ENCODE assay signal across 10 cellular contexts in the genomic region with DNA sequence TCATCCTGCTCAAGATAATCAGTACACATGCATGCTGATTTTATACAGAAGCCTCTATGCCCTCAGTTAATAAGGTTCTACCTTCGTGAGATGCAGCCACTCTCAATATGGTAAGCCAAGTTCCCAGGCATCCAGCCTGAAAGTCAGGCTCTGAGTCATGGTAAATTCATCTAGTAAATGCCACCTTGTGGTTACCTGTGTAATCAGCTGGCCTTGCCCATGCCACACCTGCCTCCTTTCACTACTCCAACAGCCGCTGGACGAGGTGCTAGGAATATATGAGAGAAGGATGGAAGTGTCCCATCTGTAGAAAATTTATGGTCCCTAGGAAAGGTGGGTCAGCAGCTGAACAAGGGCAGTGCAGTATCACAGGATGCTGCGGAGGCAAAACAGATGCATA.
A peak's percentile ranks its signal among the peaks of the same experiment; 100 is the strongest.
DNase-seq lines count a peak whose midpoint lies in the region; ATAC-seq, FAIRE-seq and TF ChIP-seq lines count a peak whose summit lies in the region.
"Had no signal": no experiment of that assay in that cellular context is flagged by ENCODE, and none has a peak within 500 bp of the region (broad histone marks: within the 10 kb centered on the region; RNA-seq: fewer than 3 reads in every experiment).

No MANE protein-coding gene starts in this region.

- H3K4me3 Mint-ChIP-seq in activated CD8-positive, alpha-beta T cell treated with anti-CD3 and anti-CD28 coated beads for 36 hours, result no peak overlapping the region
- no peak overlapping the region for H3K4me3 Mint-ChIP-seq in activated CD8-positive, alpha-beta T cell treated with anti-CD3 and anti-CD28 coated beads, Interleukin-2, amount 10 ng/mL, durations not matched to agents 7 days and 5 days

- no peaks in the 10 kb centered on the region for H3K9me3 ChIP-seq in upper lobe of left lung

- ATAC-seq in activated CD8-positive, alpha-beta T cell treated with anti-CD3 and anti-CD28 coated beads for 36 hours, result no peak
- no peak for ATAC-seq in activated CD8-positive, alpha-beta T cell treated with anti-CD3 and anti-CD28 coated beads, Interleukin-2, amount 10 ng/mL, durations not matched to agents 7 days and 5 days
- ATAC-seq in upper lobe of left lung (ENCODE audit: low FRiP score in 2 of 2) (peak; percentile 35 to 62), GM21447 (IDR thresholded peaks at IDR 0.05; ENCODE audit: unreplicated experiment) (no peak), HG03432 (IDR thresholded peaks at IDR 0.05; ENCODE audit: unreplicated experiment) (no peak)

- peak; percentile 6 for DNase-seq in activated CD8-positive, alpha-beta T cell treated with anti-CD3 and anti-CD28 coated beads for 36 hours
- no peak for DNase-seq in activated CD8-positive, alpha-beta T cell treated with anti-CD3 and anti-CD28 coated beads, Interleukin-2, amount 10 ng/mL, durations not matched to agents 7 days and 5 days
- DNase-seq in RCC 7860 (ENCODE audit: low spot score) (peak; percentile 24), iPS-NIHi7 (ENCODE audit: extremely low spot score) (peak; percentile 55), upper lobe of left lung (peak in 1 of 2 donors; percentile 31), NCI-H1048 (lab: John Stamatoyannopoulos, UW) (no peak)
- DNase-seq: effector memory CD4-positive, alpha-beta T cell; stimulated activated CD4-positive, alpha-beta T cell treated with anti-CD3 and anti-CD28 coated beads, Interleukin-4, amount 100 ng/mL, for 24 hours had no signal

- no peak overlapping the region for H3K27ac ChIP-seq in upper lobe of left lung

- TF ChIP-seq EP300 in upper lobe of left lung (IDR thresholded peaks at IDR 0.05), result no peak

- H3K36me3 ChIP-seq in upper lobe of left lung, result peaks cover 0 to 4% (median 0%) of the 10 kb centered on the region in 4 donors

- H3K4me1 ChIP-seq in upper lobe of left lung, result no peaks in the 10 kb centered on the region

- no peak for TF ChIP-seq CTCF in activated CD8-positive, alpha-beta T cell treated with anti-CD3 and anti-CD28 coated beads for 36 hours (IDR thresholded peaks at IDR 0.05)
- TF ChIP-seq CTCF in upper lobe of left lung (IDR thresholded peaks at IDR 0.05), result peak in 3 of 6 experiments; percentile 31 to 41 (median 34)

- H3K27ac Mint-ChIP-seq in activated CD8-positive, alpha-beta T cell treated with anti-CD3 and anti-CD28 coated beads for 36 hours, result no peak overlapping the region
- no peak overlapping the region for H3K27ac Mint-ChIP-seq in activated CD8-positive, alpha-beta T cell treated with anti-CD3 and anti-CD28 coated beads, Interleukin-2, amount 10 ng/mL, durations not matched to agents 7 days and 5 days

- H3K9me3 Mint-ChIP-seq in activated CD8-positive, alpha-beta T cell treated with anti-CD3 and anti-CD28 coated beads for 36 hours, result no peaks in the 10 kb centered on the region
- no peaks in the 10 kb centered on the region for H3K9me3 Mint-ChIP-seq in activated CD8-positive, alpha-beta T cell treated with anti-CD3 and anti-CD28 coated beads, Interleukin-2, amount 10 ng/mL, durations not matched to agents 7 days and 5 days (ENCODE audit: insufficient read depth)

- H3K27me3 Mint-ChIP-seq in activated CD8-positive, alpha-beta T cell treated with anti-CD3 and anti-CD28 coated beads for 36 hours, result no peaks in the 10 kb centered on the region
- H3K27me3 Mint-ChIP-seq in activated CD8-positive, alpha-beta T cell treated with anti-CD3 and anti-CD28 coated beads, Interleukin-2, amount 10 ng/mL, durations not matched to agents 7 days and 5 days (ENCODE audit: low read depth), result no peaks in the 10 kb centered on the region

- no peaks in the 10 kb centered on the region for H3K27me3 ChIP-seq in upper lobe of left lung

- WGBS in upper lobe of left lung, 2 donors, result 84% methylated on average over 4 of the region's 4 CpGs

- no peak for FAIRE-seq in RCC 7860 (lab: Jason Lieb, UNC)

- no peaks in the 10 kb centered on the region for H3K4me1 Mint-ChIP-seq in activated CD8-positive, alpha-beta T cell treated with anti-CD3 and anti-CD28 coated beads for 36 hours (ENCODE audit: low read depth)
- no peaks in the 10 kb centered on the region for H3K4me1 Mint-ChIP-seq in activated CD8-positive, alpha-beta T cell treated with anti-CD3 and anti-CD28 coated beads, Interleukin-2, amount 10 ng/mL, durations not matched to agents 7 days and 5 days (ENCODE audit: low read depth)

- no peak for TF ChIP-seq POLR2A in upper lobe of left lung (IDR thresholded peaks at IDR 0.05)

- POLR2A ChIA-PET in activated CD8-positive, alpha-beta T cell treated with anti-CD3 and anti-CD28 coated beads for 36 hours (lab: Charles Lee), result no interaction called here
- POLR2A ChIA-PET in activated CD8-positive, alpha-beta T cell treated with anti-CD3 and anti-CD28 coated beads, Interleukin-2, amount 10 ng/mL, durations not matched to agents 7 days and 5 days (lab: Charles Lee), result no interaction called here

- intact Hi-C loops in activated CD8-positive, alpha-beta T cell treated with anti-CD3 and anti-CD28 coated beads for 36 hours (cut with micrococcal nuclease), result no loop called here

- CTCF ChIA-PET in activated CD8-positive, alpha-beta T cell treated with anti-CD3 and anti-CD28 coated beads for 36 hours (lab: Charles Lee), result no interaction called here
- CTCF ChIA-PET in activated CD8-positive, alpha-beta T cell treated with anti-CD3 and anti-CD28 coated beads, Interleukin-2, amount 10 ng/mL, durations not matched to agents 7 days and 5 days (lab: Charles Lee), result interaction anchor here (0.6 to 1.1 kb wide), 2 partner anchors 292 to 305 kb away, joined by 3 read pairs; no protein-coding TSS in a partner anchor

- peaks cover 6% of the 10 kb centered on the region for H3K36me3 Mint-ChIP-seq in activated CD8-positive, alpha-beta T cell treated with anti-CD3 and anti-CD28 coated beads for 36 hours (ENCODE audit: low read depth)
- H3K36me3 Mint-ChIP-seq in activated CD8-positive, alpha-beta T cell treated with anti-CD3 and anti-CD28 coated beads, Interleukin-2, amount 10 ng/mL, durations not matched to agents 7 days and 5 days (ENCODE audit: low read depth), result no peaks in the 10 kb centered on the region

- no peak overlapping the region for H3K4me3 ChIP-seq in upper lobe of left lung

Comparison
In these comparisons a context has a peak if more than half of its experiments do, and no peak if none do; other contexts are left out.
1. DNase-seq: peak in activated CD8-positive, alpha-beta T cell treated with anti-CD3 and anti-CD28 coated beads for 36 hours (single experiment), RCC 7860 (single experiment) and iPS-NIHi7 (single experiment); none in activated CD8-positive, alpha-beta T cell treated with anti-CD3 and anti-CD28 coated beads, Interleukin-2, amount 10 ng/mL, durations not matched to agents 7 days and 5 days (single experiment) and NCI-H1048 (single experiment).
2. ATAC-seq: peak in upper lobe of left lung (2 of 2); none in activated CD8-positive, alpha-beta T cell treated with anti-CD3 and anti-CD28 coated beads for 36 hours (single experiment), activated CD8-positive, alpha-beta T cell treated with anti-CD3 and anti-CD28 coated beads, Interleukin-2, amount 10 ng/mL, durations not matched to agents 7 days and 5 days (single experiment), GM21447 (single experiment) and HG03432 (single experiment).